Comparison of ENCODE assay signal across 8 cellular contexts in genomic region chr4:71186257-71186565, GRCh38.
A peak's percentile ranks its signal among the peaks of the same experiment; 100 is the strongest.
DNase-seq lines count a peak whose midpoint lies in the region; ATAC-seq, FAIRE-seq and TF ChIP-seq lines count a peak whose summit lies in the region.

No MANE protein-coding gene starts in this region.

- no peaks in the 10 kb centered on the region for H3K36me3 ChIP-seq in cardiac muscle cell
- no peaks in the 10 kb centered on the region for H3K36me3 ChIP-seq in muscle layer of colon (ENCODE audit: insufficient read depth, low read length)
- H3K36me3 ChIP-seq in vagina = no peaks in the 10 kb centered on the region

- peaks cover 4% of the 10 kb centered on the region for H3K4me1 ChIP-seq in cardiac muscle cell (ENCODE audit: low read depth)
- H3K4me1 ChIP-seq in muscle layer of colon (ENCODE audit: insufficient read depth, low read length) = no peaks in the 10 kb centered on the region
- no peaks in the 10 kb centered on the region for H3K4me1 ChIP-seq in vagina

- H3K9me3 ChIP-seq in cardiac muscle cell (ENCODE audit: low read depth) (no peaks in the 10 kb centered on the region), muscle layer of colon (ENCODE audit: low read length) (no peaks in the 10 kb centered on the region), vagina (no peaks in the 10 kb centered on the region)

- H3K27ac Mint-ChIP-seq in chondrocyte (ENCODE audit: unreplicated experiment) = peak overlapping the region; percentile 23

- no peaks in the 10 kb centered on the region for H3K9me3 Mint-ChIP-seq in chondrocyte (ENCODE audit: low read depth)

- H3K4me3 ChIP-seq in cardiac muscle cell (peak overlapping the region; percentile 82), muscle layer of colon (ENCODE audit: low read depth in 1 of 2, low read length in 2 of 2) (peak overlapping the region; percentile 51 to 76), vagina (peak overlapping the region; percentile 53 to 89)

- H3K27ac ChIP-seq in cardiac muscle cell (peak overlapping the region; percentile 53), muscle layer of colon (ENCODE audit: low read depth, low read length) (no peak overlapping the region), vagina (no peak overlapping the region)

- intact Hi-C loops in cardiac septum (cut with DNase I) (loop anchor here (2.0 to 5.0 kb wide), 2 partner anchors 45 to 66 kb away; no protein-coding TSS in a partner anchor), vagina (cut with DNase I) (no loop called here)

- no peak for FAIRE-seq in GM12891 (lab: Jason Lieb, UNC)

- TF ChIP-seq POLR2A in vagina (IDR thresholded peaks at IDR 0.05) = no peak
- TF ChIP-seq POLR2A in GM12891 (IDR thresholded peaks at IDR 0.05; ENCODE audit: low read depth, low read length) = no peak

- H3K27me3 Mint-ChIP-seq in chondrocyte (ENCODE audit: low read depth) = peaks cover 7% of the 10 kb centered on the region

- no peak for ATAC-seq in esophagus mucosa

- peak overlapping the region; percentile 75 for H3K4me3 Mint-ChIP-seq in chondrocyte (ENCODE audit: unreplicated experiment)

- H3K4me1 Mint-ChIP-seq in chondrocyte (ENCODE audit: low read depth) = peaks cover 34% of the 10 kb centered on the region

- TF ChIP-seq CTCF in cardiac muscle cell (IDR thresholded peaks at IDR 0.05; ENCODE audit: low read depth, low read length) (no peak), chondrocyte (IDR thresholded peaks at IDR 0.05) (no peak), vagina (IDR thresholded peaks at IDR 0.05) (no peak)

- DNase-seq in cardiac muscle cell (ENCODE audit: low read depth in 1 of 2, low spot score in 1 of 2) (no peak), cardiac septum (ENCODE audit: low spot score) (no peak), chondrocyte (ENCODE audit: low spot score) (no peak), vagina (ENCODE audit: extremely low spot score in 2 of 2) (no peak), GM12891 (ENCODE audit: insufficient read length, low spot score) (no peak)
- no peak for DNase-seq in activated CD8-positive, alpha-beta memory T cell treated with anti-CD3 and anti-CD28 coated beads for 24 hours

- no peak overlapping the region for H3K9ac ChIP-seq in muscle layer of colon (ENCODE audit: low read length)

- H3K36me3 Mint-ChIP-seq in chondrocyte (ENCODE audit: low read depth) = no peaks in the 10 kb centered on the region

- H3K27me3 ChIP-seq in cardiac muscle cell = peaks cover 10% of the 10 kb centered on the region
- H3K27me3 ChIP-seq in muscle layer of colon (ENCODE audit: control insufficient read depth in 1 of 2, insufficient read depth in 2 of 2, low read length in 2 of 2) = no peaks in the 10 kb centered on the region
- no peaks in the 10 kb centered on the region for H3K27me3 ChIP-seq in vagina

TF ChIP-seq in GM12891, 5 proteins besides CTCF, POLR2A, EP300 and RAD21:
- TF ChIP-seq POLR2AphosphoS5 (IDR thresholded peaks at IDR 0.05; ENCODE audit: low read depth, low read length) = no peak
- no peak for TF ChIP-seq TAF1 (IDR thresholded peaks at IDR 0.05; ENCODE audit: low read depth, low read length)
- TF ChIP-seq POU2F2 (IDR thresholded peaks at IDR 0.05; ENCODE audit: low read depth, low read length) = no peak
- TF ChIP-seq PAX5 (IDR thresholded peaks at IDR 0.05; ENCODE audit: insufficient read depth, low read length, severe bottlenecking) = no peak
- TF ChIP-seq SPI1 (IDR thresholded peaks at IDR 0.05; ENCODE audit: low read depth, low read length) = no peak
